Comparison of ENCODE assay signal across 27 cellular contexts in genomic region chr14:47235619-47236018, GRCh38.
"Had no signal": no experiment of that assay in that cellular context is flagged by ENCODE, and none has a peak within 500 bp of the region (broad histone marks: within the 10 kb centered on the region; RNA-seq: fewer than 3 reads in every experiment).

No MANE protein-coding gene starts in this region.

- H3K36me3 ChIP-seq: left lung, ovary, sigmoid colon, spleen, suprapubic skin, thoracic aorta, tibial artery, upper lobe of right lung, uterus had no signal

- H3K4me1 Mint-ChIP-seq: memory B cell; naive thymus-derived CD4-positive, alpha-beta T cell; stimulated activated effector memory CD8-positive, alpha-beta T cell treated with anti-CD3 and anti-CD28 coated beads, Interleukin-12 subunit alpha, Interleukin-12 subunit beta, amount 100 ng/mL, for 72 hours had no signal

- H3K27ac ChIP-seq: left lung, ovary, sigmoid colon, spleen, suprapubic skin, thoracic aorta, tibial artery, upper lobe of right lung, uterus had no signal

- H3K4me3 Mint-ChIP-seq: memory B cell; naive thymus-derived CD4-positive, alpha-beta T cell; natural killer cell treated with Interleukin-12 subunit alpha and Interleukin-12 subunit beta and Interleukin-15 and Interleukin-18, amount 100 ng/mL, for 72 hours; stimulated activated effector memory CD8-positive, alpha-beta T cell treated with anti-CD3 and anti-CD28 coated beads, Interleukin-12 subunit alpha, Interleukin-12 subunit beta, amount 100 ng/mL, for 72 hours; stimulated activated naive CD8-positive, alpha-beta T cell treated with anti-CD3 and anti-CD28 coated beads, Interleukin-15, Interleukin-2, amounts not matched to agents 100 ng/mL and 50 ng/mL, for 24 hours had no signal

- H3K9me3 Mint-ChIP-seq: memory B cell; stimulated activated naive CD8-positive, alpha-beta T cell treated with anti-CD3 and anti-CD28 coated beads, Interleukin-15, Interleukin-2, amounts not matched to agents 100 ng/mL and 50 ng/mL, for 24 hours had no signal

- DNase-seq: hippocampal formation; kidney glomerular epithelial cell; left cardiac atrium; midbrain; mucosa of descending colon; naive thymus-derived CD4-positive, alpha-beta T cell; ovary; retina; right cardiac atrium; sigmoid colon; small intestine; spleen; stimulated activated CD4-positive, alpha-beta T cell treated with anti-CD3 and anti-CD28 coated beads, Interleukin-4, amount 100 ng/mL, for 24 hours; stimulated activated naive CD4-positive, alpha-beta T cell; tibial artery; trophoblast cell; upper lobe of right lung; uterus had no signal

- H3K36me3 Mint-ChIP-seq: memory B cell; naive thymus-derived CD4-positive, alpha-beta T cell; natural killer cell treated with Interleukin-12 subunit alpha and Interleukin-12 subunit beta and Interleukin-15 and Interleukin-18, amount 100 ng/mL, for 72 hours; stimulated activated effector memory CD8-positive, alpha-beta T cell treated with anti-CD3 and anti-CD28 coated beads, Interleukin-12 subunit alpha, Interleukin-12 subunit beta, amount 100 ng/mL, for 72 hours had no signal

- H3K9me3 ChIP-seq: left lung, mucosa of descending colon, ovary, sigmoid colon, spleen, suprapubic skin, thoracic aorta, tibial artery, upper lobe of right lung, uterus had no signal

- H3K27ac Mint-ChIP-seq: memory B cell; naive thymus-derived CD4-positive, alpha-beta T cell; natural killer cell treated with Interleukin-12 subunit alpha and Interleukin-12 subunit beta and Interleukin-15 and Interleukin-18, amount 100 ng/mL, for 72 hours; progenitor cell of endocrine pancreas; stimulated activated effector memory CD8-positive, alpha-beta T cell treated with anti-CD3 and anti-CD28 coated beads, Interleukin-12 subunit alpha, Interleukin-12 subunit beta, amount 100 ng/mL, for 72 hours; stimulated activated naive CD8-positive, alpha-beta T cell treated with anti-CD3 and anti-CD28 coated beads, Interleukin-15, Interleukin-2, amounts not matched to agents 100 ng/mL and 50 ng/mL, for 24 hours had no signal

- ATAC-seq: left cardiac atrium; left lung; mucosa of descending colon; naive thymus-derived CD4-positive, alpha-beta T cell; natural killer cell treated with Interleukin-12 subunit alpha and Interleukin-12 subunit beta and Interleukin-15 and Interleukin-18, amount 100 ng/mL, for 72 hours; right cardiac atrium; stimulated activated effector memory CD8-positive, alpha-beta T cell treated with anti-CD3 and anti-CD28 coated beads, Interleukin-12 subunit alpha, Interleukin-12 subunit beta, amount 100 ng/mL, for 72 hours; upper lobe of right lung had no signal

- H3K4me1 ChIP-seq: left lung, sigmoid colon, spleen, suprapubic skin, tibial artery, upper lobe of right lung, uterus had no signal

- H3K27me3 Mint-ChIP-seq: memory B cell; naive thymus-derived CD4-positive, alpha-beta T cell; natural killer cell treated with Interleukin-12 subunit alpha and Interleukin-12 subunit beta and Interleukin-15 and Interleukin-18, amount 100 ng/mL, for 72 hours; progenitor cell of endocrine pancreas; stimulated activated naive CD8-positive, alpha-beta T cell treated with anti-CD3 and anti-CD28 coated beads, Interleukin-15, Interleukin-2, amounts not matched to agents 100 ng/mL and 50 ng/mL, for 24 hours had no signal

- H3K27me3 ChIP-seq: left lung, ovary, sigmoid colon, spleen, suprapubic skin, tibial artery, upper lobe of right lung, uterus had no signal

- H3K4me3 ChIP-seq: left lung, lung, mucosa of descending colon, ovary, sigmoid colon, spleen, suprapubic skin, thoracic aorta, tibial artery, upper lobe of right lung, uterus had no signal
